35 cellular contexts compared by ENCODE assay signal in genomic region chr1:20395255-20395654, GRCh38.
"Had no signal": no experiment of that assay in that cellular context is flagged by ENCODE, and none has a peak within 500 bp of the region (broad histone marks: within the 10 kb centered on the region; RNA-seq: fewer than 3 reads in every experiment).

No MANE protein-coding gene starts in this region.

- H3K4me3 ChIP-seq: MG63 had no signal

- DNase-seq: Karpas-422, Kasumi-1, MG63, MM.1S, MV-4-11, NCI-H1048, NCI-H1092, NCI-H1092 treated with DMSO at 0.1 percent for 48 hours, NCI-H1105, NCI-H1105 treated with DMSO at 0.1 percent for 48 hours, NCI-H1417, NCI-H1417 treated with DMSO at 0.1 percent for 48 hours, NCI-H1436, NCI-H1436 treated with DMSO at 0.1 percent for 48 hours, NCI-H146, NCI-H1694, NCI-H1694 treated with DMSO at 0.1 percent for 48 hours, NCI-H187, NCI-H187 treated with DMSO at 0.1 percent for 48 hours, NCI-H1930, NCI-H2029, NCI-H2029 treated with DMSO at 0.1 percent for 48 hours, NCI-H2081, NCI-H2081 treated with DMSO at 0.1 percent for 48 hours, NCI-H2107, NCI-H2171, NCI-H2171 treated with DMSO at 0.1 percent for 48 hours, NCI-H2227 treated with DMSO at 0.1 percent for 48 hours, NCI-H226, NCI-H345, NCI-H446, NCI-H446 treated with DMSO at 0.1 percent for 48 hours, NCI-H510A, NCI-H510A treated with DMSO at 0.1 percent for 48 hours, NCI-H524 had no signal

- H3K27me3 ChIP-seq: MG63 had no signal

- H3K36me3 ChIP-seq: MG63 had no signal
